In the genomic region with DNA sequence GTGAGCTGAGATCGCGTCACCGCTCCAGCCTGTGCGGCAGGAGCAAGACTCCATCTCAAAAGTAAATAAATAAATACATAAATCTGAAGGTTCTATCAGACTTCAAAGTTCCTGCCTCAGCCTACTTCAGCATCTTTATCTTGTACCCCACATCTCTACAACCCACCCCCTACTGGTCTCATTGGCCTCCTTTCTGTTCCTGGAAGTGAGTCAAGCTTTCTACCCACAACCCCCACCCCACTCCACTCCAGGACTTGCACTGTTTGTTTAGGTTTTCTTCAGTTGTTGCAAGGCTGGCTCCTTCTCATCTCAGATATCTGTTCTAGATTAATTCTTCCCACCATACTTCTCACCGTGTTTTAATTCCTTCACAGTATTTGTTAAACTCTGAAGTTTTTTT, we compare ENCODE assay signal across 8 cellular contexts. TPM values are rescaled to one million over a fixed set of nuclear protein-coding genes. Genes with fewer than 3 reads are reported as not detected.
DNase-seq lines count a peak whose midpoint lies in the region; ATAC-seq and TF ChIP-seq lines count a peak whose summit lies in the region.

No MANE protein-coding gene starts in this region.

- peak overlapping the region; percentile 87 to 98 (median 93); a peak in 21 of 22 replicates for H3K9ac ChIP-seq in BLaER1 treated with 17β-estradiol and CSF1 and Interleukin-3, amounts not matched to agents 10 nM and 100 nM

- peaks cover 19 to 58% (median 27%) of the 10 kb centered on the region in 10 experiments for H3K4me1 ChIP-seq in BLaER1 treated with 17β-estradiol and CSF1 and Interleukin-3, amounts not matched to agents 10 nM and 100 nM
- H3K4me1 ChIP-seq in spleen: peaks cover 9 to 57% (median 32%) of the 10 kb centered on the region in 6 donors

- ATAC-seq in GM18861 (IDR thresholded peaks at IDR 0.05; ENCODE audit: unreplicated experiment) (no peak), HG02678 (IDR thresholded peaks at IDR 0.05; ENCODE audit: unreplicated experiment) (no peak)

- peak overlapping the region; percentile 52 to 80 (median 74) for H3K4me2 ChIP-seq in BLaER1 treated with 17β-estradiol and CSF1 and Interleukin-3, amounts not matched to agents 10 nM and 100 nM

- no peak for TF ChIP-seq CTCF in foreskin fibroblast (IDR thresholded peaks at IDR 0.05; ENCODE audit: low read depth, low read length)
- TF ChIP-seq CTCF in spleen (IDR thresholded peaks at IDR 0.05 in 8 of 11, conservative IDR thresholded peaks at IDR 0.05 in 3 of 11): no peak

- H3K27ac ChIP-seq in BLaER1 treated with 17β-estradiol and CSF1 and Interleukin-3, amounts not matched to agents 10 nM and 100 nM: peak overlapping the region; percentile 87 to 96 (median 92); a peak in 21 of 22 replicates
- peak overlapping the region; percentile 59 to 96 (median 94) for H3K27ac ChIP-seq in spleen

- WGBS in spleen, 5 donors: 92 to 96% (median 93%) methylated on average over 5 of the region's 5 CpGs

- intact Hi-C loops in spleen (cut with DNase I; ENCODE audit: low total_unique reads): no loop called here

- no peaks in the 10 kb centered on the region for H3K27me3 ChIP-seq in BLaER1 treated with 17β-estradiol and CSF1 and Interleukin-3, amounts not matched to agents 10 nM and 100 nM
- no peaks in the 10 kb centered on the region for H3K27me3 ChIP-seq in spleen (replicated peaks in 1 of 7)

- peaks cover 28 to 32% (median 31%) of the 10 kb centered on the region in 11 experiments for H3K36me3 ChIP-seq in BLaER1 treated with 17β-estradiol and CSF1 and Interleukin-3, amounts not matched to agents 10 nM and 100 nM
- H3K36me3 ChIP-seq in spleen: peaks cover 0 to 30% (median 21%) of the 10 kb centered on the region in 6 donors

- peak overlapping the region; percentile 77 to 100 (median 92) for H3K4me3 ChIP-seq in BLaER1 treated with 17β-estradiol and CSF1 and Interleukin-3, amounts not matched to agents 10 nM and 100 nM
- H3K4me3 ChIP-seq in foreskin fibroblast (ENCODE audit: low read depth in 1 of 2, low read length in 2 of 2): peak overlapping the region; percentile 84 to 91
- H3K4me3 ChIP-seq in spleen: peak overlapping the region in 7 of 8 donors; percentile 78 to 91 (median 86)

- no peak for TF ChIP-seq POLR2A in spleen (IDR thresholded peaks at IDR 0.05)

- no peaks in the 10 kb centered on the region for H3K9me3 ChIP-seq in BLaER1 treated with 17β-estradiol and CSF1 and Interleukin-3, amounts not matched to agents 10 nM and 100 nM (replicated peaks in 1 of 11)
- H3K9me3 ChIP-seq in spleen: no peaks in the 10 kb centered on the region

- DNase-seq in Kasumi-1 (lab: John Stamatoyannopoulos, UW): peak; percentile 27 to 53
- DNase-seq in activated T-cell treated with anti-CD3 and anti-CD28 coated beads for 4 hours: peak; percentile 31
- DNase-seq in foreskin fibroblast: peak in 1 of 2 donors; percentile 24
- DNase-seq in spleen: no peak
- DNase-seq in GM19238 (ENCODE audit: insufficient read length, low spot score): no peak

- peaks cover 0 to 41% (median 17%) of the 10 kb centered on the region in 11 experiments; a peak in 13 of 22 replicates for H4K20me1 ChIP-seq in BLaER1 treated with 17β-estradiol and CSF1 and Interleukin-3, amounts not matched to agents 10 nM and 100 nM

RNA-seq across cellular contexts. Expression of a gene that starts 0.7 kb away (rescaled TPM):
- 10 to 100 TPM; 64.7 to 95.7 (median 82.0) TPM for total RNA-seq in spleen
- polyA plus RNA-seq in spleen: 10 to 100 TPM; 73.4 to 98.9 (median 83.9) TPM

RNA-seq across cellular contexts. Expression of a gene that starts 10.9 kb away (rescaled TPM):
- total RNA-seq in spleen: 10 to 100 TPM; 42.1 to 79.7 (median 46.5) TPM
- polyA plus RNA-seq in spleen: 10 to 100 TPM in 1 of 3 donors, 1 to 10 TPM in 2; 8.5 to 10.6 (median 8.7) TPM

RNA-seq across cellular contexts. Expression of a gene that starts 23.7 kb away (rescaled TPM):
- 10 to 100 TPM; 15.2 to 23.1 (median 17.8) TPM for total RNA-seq in spleen
- polyA plus RNA-seq in spleen: 10 to 100 TPM in 1 of 3 donors, 1 to 10 TPM in 2; 6.6 to 10.2 (median 6.9) TPM

Comparison
In these comparisons a context has a peak if more than half of its experiments do, and no peak if none do; other contexts are left out.
1. DNase-seq: peak in Kasumi-1 (2 of 2) and activated T-cell treated with anti-CD3 and anti-CD28 coated beads for 4 hours (single experiment); none in spleen (single experiment) and GM19238 (single experiment).
2. Peak in every context shown above with its lines, with median percentiles within 50 percentile points of each other: H3K4me3 ChIP-seq.